Comparison of ENCODE assay signal across 8 cellular contexts in the genomic region with DNA sequence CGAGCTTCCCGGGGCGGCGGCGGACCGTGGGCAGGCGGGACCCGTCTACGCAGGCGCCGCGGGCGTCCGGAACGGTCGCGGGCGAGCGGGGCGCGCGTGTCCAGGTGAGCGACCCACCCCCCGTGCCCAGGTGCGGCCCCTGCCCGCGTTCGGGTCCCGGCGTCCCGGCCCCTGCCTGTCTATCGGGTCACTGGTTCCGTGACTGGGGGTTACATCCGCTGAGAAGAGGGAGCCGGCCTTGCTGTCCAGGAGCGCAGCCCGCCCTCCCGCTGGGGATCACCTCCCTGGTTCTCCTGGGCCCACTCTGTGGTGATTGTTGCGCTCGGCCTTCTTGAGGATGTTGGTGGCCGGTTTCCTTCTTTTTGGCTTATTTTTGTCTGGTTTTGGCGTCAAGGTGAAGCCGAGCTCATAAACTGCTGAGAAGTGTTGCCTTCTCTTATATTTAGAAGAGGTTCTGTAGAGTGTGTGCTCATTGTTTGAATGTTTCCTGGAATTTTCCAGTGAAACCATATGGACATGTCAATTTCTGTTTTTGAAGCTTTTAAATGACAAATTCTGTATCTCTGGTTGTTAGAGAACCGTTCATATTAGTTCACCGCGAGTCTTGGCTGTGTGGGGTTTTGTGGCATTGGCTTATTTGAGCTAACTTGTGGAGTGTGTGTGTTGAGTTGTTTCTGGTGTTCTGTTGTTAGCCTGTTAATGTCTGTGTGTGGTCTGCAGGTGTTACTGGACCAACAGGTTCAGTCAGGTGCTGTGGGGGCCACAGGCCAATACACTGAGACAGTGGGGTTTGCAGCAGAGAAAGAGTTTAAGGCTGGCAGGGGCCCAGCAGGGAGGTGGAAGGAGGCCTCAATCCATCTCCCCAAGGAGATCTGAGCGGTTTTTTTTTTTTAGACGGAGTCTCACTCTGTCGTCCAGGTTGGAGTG. TPM values are rescaled to one million over a fixed set of nuclear protein-coding genes. Genes with fewer than 3 reads are reported as not detected.
DNase-seq lines count a peak whose midpoint lies in the region; ATAC-seq, FAIRE-seq and TF ChIP-seq lines count a peak whose summit lies in the region.

No MANE protein-coding gene starts in this region.

- H3K27me3 ChIP-seq in brain microvascular endothelial cell (replicated peaks) (no peaks in the 10 kb centered on the region), stomach (peaks cover 0 to 13% (median 0%) of the 10 kb centered on the region in 3 donors)

- no peaks in the 10 kb centered on the region for H3K9me3 ChIP-seq in kidney (ENCODE audit: control insufficient read depth in 1 of 2, low read length in 2 of 2)
- H3K9me3 ChIP-seq in stomach: no peaks in the 10 kb centered on the region

- FAIRE-seq in kidney (lab: Jason Lieb, UNC): no peak

- H3K4me3 ChIP-seq in brain microvascular endothelial cell (ENCODE audit: low read depth, low read length) (peak overlapping the region; percentile 79), kidney (ENCODE audit: low read length in 2 of 2) (peak overlapping the region; percentile 77 to 83), stomach (peak overlapping the region; percentile 77 to 96 (median 92))

- peak overlapping the region; percentile 12 to 48 for H3K9ac ChIP-seq in kidney (ENCODE audit: low read length in 2 of 2)

- H3K4me1 ChIP-seq in kidney (ENCODE audit: control insufficient read depth in 1 of 2, insufficient read depth in 1 of 2, low read depth in 1 of 2, low read length in 2 of 2) (peaks cover 3 to 8% of the 10 kb centered on the region in 2 donors), stomach (peaks cover 3 to 28% (median 21%) of the 10 kb centered on the region in 4 donors)

- intact Hi-C loops in kidney (cut with DNase I) (no loop called here), stomach (cut with DNase I; ENCODE audit: low total_unique reads) (no loop called here)

- H3K27ac ChIP-seq in brain microvascular endothelial cell: peak overlapping the region; percentile 31
- no peak overlapping the region for H3K27ac ChIP-seq in kidney (ENCODE audit: low read depth in 2 of 2, low read length in 2 of 2)
- H3K27ac ChIP-seq in stomach: peak overlapping the region; percentile 5 to 83 (median 68)

- 13 to 39% (median 17%) methylated on average over 15 to 49 of the region's 49 CpGs for WGBS in stomach, 5 donors

- H3K36me3 ChIP-seq in brain microvascular endothelial cell (replicated peaks) (no peaks in the 10 kb centered on the region), kidney (ENCODE audit: control insufficient read depth in 1 of 2, insufficient read depth in 2 of 2, low read length in 2 of 2) (no peaks in the 10 kb centered on the region), stomach (peaks cover 0 to 13% (median 0%) of the 10 kb centered on the region in 4 donors)

- peak; percentile 46 for DNase-seq in activated CD4-positive, alpha-beta T cell treated with anti-CD3 and anti-CD28 coated beads for 48 hours
- no peak for DNase-seq in activated CD4-positive, alpha-beta T cell treated with anti-CD3 and anti-CD28 coated beads for 1 hour
- DNase-seq in NCI-H2227 treated with DMSO at 0.1 percent for 48 hours (lab: John Stamatoyannopoulos, UW) (peak; percentile 11), brain microvascular endothelial cell (peak; percentile 14), kidney (no peak), stomach (peak; percentile 20), GDM1 (lab: John Stamatoyannopoulos, UW) (no peak)

- TF ChIP-seq POLR2A in stomach (IDR thresholded peaks at IDR 0.05): no peak

- TF ChIP-seq CTCF in brain microvascular endothelial cell (IDR thresholded peaks at IDR 0.05; ENCODE audit: low read depth, low read length, missing control alignments) (no peak), kidney (IDR thresholded peaks at IDR 0.05; ENCODE audit: borderline replicate concordance, extremely low read depth, insufficient read depth) (no peak), stomach (IDR thresholded peaks at IDR 0.05) (no peak)

- in situ Hi-C loops in brain microvascular endothelial cell (cut with HindIII; ENCODE audit: low pct_ligation_motif_present, low sequenced_read_pairs): no loop called here

- no peak for TF ChIP-seq EP300 in stomach (IDR thresholded peaks at IDR 0.05)

- ATAC-seq in HG02610 (IDR thresholded peaks at IDR 0.05; ENCODE audit: unreplicated experiment): peak; percentile 29

RNA-seq across cellular contexts. Expression of a gene that starts 0.6 kb away (rescaled TPM):
- total RNA-seq in kidney (7.8 TPM), stomach (10 to 100 TPM in 1 of 5 donors, 1 to 10 TPM in 3, under 1 TPM in 1; 0.14 to 11.1 (median 2.2) TPM)
- polyA plus RNA-seq in kidney (ENCODE audit: insufficient read depth, low read depth, low replicate concordance) (1.1 TPM), stomach (1 to 10 TPM in 2 of 3 donors, under 1 TPM in 1; 0.46 to 3.6 (median 2.1) TPM)

Comparison
In these comparisons a context has a peak if more than half of its experiments do, and no peak if none do; other contexts are left out.
1. DNase-seq: peak in activated CD4-positive, alpha-beta T cell treated with anti-CD3 and anti-CD28 coated beads for 48 hours (single experiment), NCI-H2227 treated with DMSO at 0.1 percent for 48 hours (single experiment), brain microvascular endothelial cell (single experiment) and stomach (single experiment); none in activated CD4-positive, alpha-beta T cell treated with anti-CD3 and anti-CD28 coated beads for 1 hour (single experiment), kidney (single experiment) and GDM1 (single experiment).
2. H3K27ac ChIP-seq: peak in brain microvascular endothelial cell (single experiment) and stomach (5 of 5); none in kidney (0 of 2).
3. Peak in every context shown above with its lines, with median percentiles within 50 percentile points of each other: H3K4me3 ChIP-seq.